ENCODE assay signal across 24 cellular contexts in genomic region chr3:129358177-129359101, GRCh38.
A peak's percentile ranks its signal among the peaks of the same experiment; 100 is the strongest.
DNase-seq lines count a peak whose midpoint lies in the region; ATAC-seq, FAIRE-seq and TF ChIP-seq lines count a peak whose summit lies in the region.
"Had no signal": no experiment of that assay in that cellular context is flagged by ENCODE, and none has a peak within 500 bp of the region (broad histone marks: within the 10 kb centered on the region; RNA-seq: fewer than 3 reads in every experiment).

No MANE protein-coding gene starts in this region.

- peaks cover 7% of the 10 kb centered on the region for H3K27me3 Mint-ChIP-seq in GM23338 (ENCODE audit: insufficient read depth, low read depth, poor library complexity)
- no peaks in the 10 kb centered on the region for H3K27me3 Mint-ChIP-seq in activated naive CD8-positive, alpha-beta T cell treated with anti-CD3 and anti-CD28 coated beads for 36 hours

- no peak for TF ChIP-seq RAD21 in HepG2 (CRISPR knock-in tag; IDR thresholded peaks at IDR 0.05)

- no TSS peak for BruUV-seq in HepG2 (replicated peaks; lab: Mats Ljungman, UMichigan)

- H3K27me3 ChIP-seq in GM23338 (ENCODE audit: insufficient read depth) (no peaks in the 10 kb centered on the region), SJCRH30 (peaks cover 5% of the 10 kb centered on the region; the same call in 1 of the 2 replicates), HepG2 (ENCODE audit: control insufficient read depth in 1 of 2, insufficient read depth in 2 of 2, low read length in 2 of 2) (peaks cover 6 to 60% of the 10 kb centered on the region in 2 experiments; a peak in 4 of 5 replicates)
- H3K27me3 ChIP-seq: ascending aorta, tibial nerve had no signal

- H3F3A ChIP-seq in GM23338 (replicated peaks; ENCODE audit: low read depth): 0 out of 2 replicates have a peak, but pooled peaks cover 2% of the 10 kb centered on the region

- H4K20me1 ChIP-seq in GM23338 (replicated peaks; ENCODE audit: insufficient read depth) (no peaks in the 10 kb centered on the region), HepG2 (ENCODE audit: insufficient read depth, low read length) (no peaks in the 10 kb centered on the region)

- H3K4me3 Mint-ChIP-seq in GM23338: no peak overlapping the region; the same call in 2 of the 3 replicates
- no peak overlapping the region for H3K4me3 Mint-ChIP-seq in activated naive CD8-positive, alpha-beta T cell treated with anti-CD3 and anti-CD28 coated beads for 36 hours
- H3K4me3 Mint-ChIP-seq: T-helper 1 cell treated with Interleukin-12 subunit alpha and Interleukin-12 subunit beta and Interleukin-4 antibody, amounts not matched to agents 30 μg/mL and 1 μg/mL, for 36 hours had no signal

- ATAC-seq in GM23338: peak; percentile 33
- peak; percentile 27 for ATAC-seq in HepG2
- ATAC-seq: activated naive CD4-positive, alpha-beta T cell treated with anti-CD3 and anti-CD28 coated beads, Interleukin-2, amount 50 U/mL, for 72 hours had no signal

- H3K9me2 ChIP-seq in GM23338 (ENCODE audit: insufficient read depth): no peaks in the 10 kb centered on the region

- DNase-seq in DMS 273 (lab: John Stamatoyannopoulos, UW; ENCODE audit: unreplicated experiment) (peak; percentile 59), DMS 273 treated with DMSO at 0.1 percent for 48 hours (lab: John Stamatoyannopoulos, UW) (no peak), GM23338 (ENCODE audit: low spot score) (no peak), SJCRH30 (peak; percentile 29 to 52), HepG2 (ENCODE audit: low spot score) (no peak), NCI-H510A (lab: John Stamatoyannopoulos, UW) (no peak), NCI-H146 treated with DMSO at 0.1 percent for 48 hours (lab: John Stamatoyannopoulos, UW; ENCODE audit: unreplicated experiment) (no peak)
- DNase-seq in activated naive CD8-positive, alpha-beta T cell treated with anti-CD3 and anti-CD28 coated beads for 36 hours: no peak
- DNase-seq: activated CD4-positive, alpha-beta T cell treated with anti-CD3 and anti-CD28 coated beads for 48 hours; DMS79; mammary epithelial cell; NCI-H1436 treated with DMSO at 0.1 percent for 48 hours; NCI-H526 treated with DMSO at 0.1 percent for 48 hours; occipital lobe; retina; stimulated activated CD4-positive, alpha-beta T cell treated with anti-CD3 and anti-CD28 coated beads, Interleukin-4, amount 100 ng/mL, for 24 hours; stimulated activated naive CD4-positive, alpha-beta T cell treated with Interleukin-2 at 50 U/mL for 16 hours had no signal

- H3K36me3 ChIP-seq in GM23338 (ENCODE audit: insufficient read depth) (no peaks in the 10 kb centered on the region), SJCRH30 (no peaks in the 10 kb centered on the region), HepG2 (replicated peaks in 1 of 2; ENCODE audit: control insufficient read depth in 1 of 2, insufficient read depth in 2 of 2, low read length in 2 of 2) (no peaks in the 10 kb centered on the region)
- H3K36me3 ChIP-seq: ascending aorta, esophagus muscularis mucosa, tibial nerve had no signal

- H3K4me2 ChIP-seq in GM23338: no peak overlapping the region
- H3K4me2 ChIP-seq in HepG2 (ENCODE audit: low read depth, low read length): peak overlapping the region; percentile 36; the same call in 1 of the 2 replicates

- no peaks in the 10 kb centered on the region for H3K9me3 ChIP-seq in SJCRH30 (replicated peaks)
- no peaks in the 10 kb centered on the region for H3K9me3 ChIP-seq in HepG2 (ENCODE audit: low read length)
- H3K9me3 ChIP-seq: ascending aorta, esophagus muscularis mucosa, tibial nerve had no signal

- in situ Hi-C loops in HepG2 (cut with HindIII; ENCODE audit: extremely low pct_ligation_motif_present, low pct_unique_long_range_greater_than_20kb): no loop called here

- H3K79me2 ChIP-seq in GM23338 (replicated peaks; ENCODE audit: insufficient read depth): no peaks in the 10 kb centered on the region
- H3K79me2 ChIP-seq in HepG2 (ENCODE audit: insufficient read depth, low read length): no peaks in the 10 kb centered on the region

- H3K27ac Mint-ChIP-seq in GM23338: 0 out of 2 replicates have a peak overlapping the region, but pooled peaks have one; percentile 70
- no peak overlapping the region for H3K27ac Mint-ChIP-seq in activated naive CD8-positive, alpha-beta T cell treated with anti-CD3 and anti-CD28 coated beads for 36 hours
- H3K27ac Mint-ChIP-seq: T-helper 1 cell treated with Interleukin-12 subunit alpha and Interleukin-12 subunit beta and Interleukin-4 antibody, amounts not matched to agents 30 μg/mL and 1 μg/mL, for 36 hours had no signal

- H3K9me3 Mint-ChIP-seq in GM23338: peaks cover 9% of the 10 kb centered on the region
- H3K9me3 Mint-ChIP-seq in activated naive CD8-positive, alpha-beta T cell treated with anti-CD3 and anti-CD28 coated beads for 36 hours: no peaks in the 10 kb centered on the region
- H3K9me3 Mint-ChIP-seq: activated naive CD4-positive, alpha-beta T cell treated with anti-CD3 and anti-CD28 coated beads, Interleukin-2, amount 50 U/mL, for 72 hours; T-helper 1 cell treated with Interleukin-12 subunit alpha and Interleukin-12 subunit beta and Interleukin-4 antibody, amounts not matched to agents 30 μg/mL and 1 μg/mL, for 36 hours had no signal

- intact Hi-C loops in HepG2 (cut with micrococcal nuclease; ENCODE audit: unreplicated experiment): no loop called here

- H3K4me3 ChIP-seq in GM23338: no peak overlapping the region
- H3K4me3 ChIP-seq in SJCRH30: no peak overlapping the region
- peak overlapping the region in 1 of 3 experiments; percentile 23; a peak in 1 of 6 replicates for H3K4me3 ChIP-seq in HepG2 (replicated peaks in 1 of 3; ENCODE audit: insufficient read depth in 1 of 3, low read depth in 2 of 3, low read length in 3 of 3)
- H3K4me3 ChIP-seq: ascending aorta, esophagus muscularis mucosa, tibial nerve had no signal

- FAIRE-seq in HepG2 (lab: Jason Lieb, UNC): no peak
- FAIRE-seq: GM19239 had no signal

- TF ChIP-seq EP300 in HepG2 (IDR thresholded peaks at IDR 0.05; ENCODE audit: low read depth in 2 of 2, low read length in 2 of 2): no peak
- no peak for TF ChIP-seq EP300 in HepG2 (CRISPR knock-in tag; IDR thresholded peaks at IDR 0.05; ENCODE audit: borderline replicate concordance)

- CTCF ChIA-PET in HepG2 (lab: Yijun Ruan, JAX; ENCODE audit: low intra/inter-chr PET ratio, low total read pairs): no interaction called here

- H3K4me1 ChIP-seq in GM23338 (ENCODE audit: insufficient read depth) (no peaks in the 10 kb centered on the region), SJCRH30 (peaks cover 6% of the 10 kb centered on the region; the same call in 1 of the 2 replicates), HepG2 (ENCODE audit: insufficient read depth, low read length) (peaks cover 34% of the 10 kb centered on the region)
- H3K4me1 ChIP-seq: ascending aorta, tibial nerve had no signal

- no peak for TF ChIP-seq CTCF in GM23338 (conservative IDR thresholded peaks at IDR 0.05; ENCODE audit: low read depth in 2 of 2)
- no peak for TF ChIP-seq CTCF in HepG2 (CRISPR knock-in tag; IDR thresholded peaks at IDR 0.05)

- 48% methylated on average over 10 of the region's 23 CpGs for WGBS in HepG2 (ENCODE audit: low lambda C conversion rate)

- POLR2A ChIA-PET in HepG2 (lab: Yijun Ruan, JAX): no interaction called here

- H3K4me1 Mint-ChIP-seq in GM23338: peaks cover 12% of the 10 kb centered on the region
- H3K4me1 Mint-ChIP-seq in activated naive CD8-positive, alpha-beta T cell treated with anti-CD3 and anti-CD28 coated beads for 36 hours: no peaks in the 10 kb centered on the region

- H2AFZ ChIP-seq in GM23338 (peak overlapping the region; percentile 66; the same call in 1 of the 2 replicates), HepG2 (ENCODE audit: low read length) (no peak overlapping the region)

- no peak overlapping the region for H3K9ac ChIP-seq in HepG2 (ENCODE audit: insufficient read depth, low read depth, low read length)

- H3K36me3 Mint-ChIP-seq in GM23338 (ENCODE audit: low read depth): peaks cover 8% of the 10 kb centered on the region; the same call in 2 of the 3 replicates
- H3K36me3 Mint-ChIP-seq in activated naive CD8-positive, alpha-beta T cell treated with anti-CD3 and anti-CD28 coated beads for 36 hours: no peaks in the 10 kb centered on the region
- H3K36me3 Mint-ChIP-seq: activated naive CD4-positive, alpha-beta T cell treated with anti-CD3 and anti-CD28 coated beads, Interleukin-2, amount 50 U/mL, for 72 hours had no signal

- H3K27ac ChIP-seq in GM23338 (ENCODE audit: low read depth): no peak overlapping the region
- no peak overlapping the region for H3K27ac ChIP-seq in SJCRH30
- H3K27ac ChIP-seq in HepG2 (ENCODE audit: extremely low read length, insufficient read depth, low read length): no peak overlapping the region
- H3K27ac ChIP-seq: 22Rv1, ascending aorta, esophagus muscularis mucosa, tibial nerve had no signal

- no peak for TF ChIP-seq POLR2A in HepG2 (IDR thresholded peaks at IDR 0.05; ENCODE audit: insufficient read depth in 1 of 2, low read depth in 2 of 2, low read length in 2 of 2)

TF ChIP-seq in GM23338, 12 proteins besides CTCF, POLR2A, EP300 and RAD21 (continues in another document):
- TF ChIP-seq STAT1 (IDR thresholded peaks at IDR 0.05; ENCODE audit: unreplicated experiment) (no peak), POLR2AphosphoS5 (IDR thresholded peaks at IDR 0.05; ENCODE audit: low read depth) (no peak), ZNF114 (CRISPR knock-in tag; IDR thresholded peaks at IDR 0.05) (no peak), NANOG (IDR thresholded peaks at IDR 0.05; ENCODE audit: borderline replicate concordance) (no peak), ZNF331 (CRISPR knock-in tag; IDR thresholded peaks at IDR 0.05; ENCODE audit: low read depth) (no peak), EZH2 (IDR thresholded peaks at IDR 0.05; ENCODE audit: low read depth, unreplicated experiment) (no peak), EZH2phosphoT487 (IDR thresholded peaks at IDR 0.05; ENCODE audit: unreplicated experiment) (no peak)

TF ChIP-seq in HepG2, 621 proteins besides CTCF, POLR2A, EP300 and RAD21 (continues in another document):
- TF ChIP-seq FOXA1 (IDR thresholded peaks at IDR 0.05): no peak
- TF ChIP-seq FOXA1 (CRISPR knock-in tag; IDR thresholded peaks at IDR 0.05): no peak
- TF ChIP-seq ZNF629 (CRISPR knock-in tag; conservative IDR thresholded peaks at IDR 0.05): peak; percentile 78
- TF ChIP-seq ZNF768 (CRISPR knock-in tag; IDR thresholded peaks at IDR 0.05): peak; percentile 97
- no peak for TF ChIP-seq ZBTB14 (CRISPR knock-in tag; IDR thresholded peaks at IDR 0.05)
- no peak for TF ChIP-seq ZNF274 (CRISPR knock-in tag; IDR thresholded peaks at IDR 0.05)
- TF ChIP-seq ZNF230 (CRISPR knock-in tag; IDR thresholded peaks at IDR 0.05): no peak
- 0 out of 2 replicates have a peak, but pooled peaks have one; percentile 12 for TF ChIP-seq ZNF121 (CRISPR knock-in tag; IDR thresholded peaks at IDR 0.05)

Comparison
In these comparisons a context has a peak if more than half of its experiments do, and no peak if none do; other contexts are left out.
1. DNase-seq: peak in DMS 273 (single experiment) and SJCRH30 (2 of 2); none in DMS 273 treated with DMSO at 0.1 percent for 48 hours (single experiment), GM23338 (single experiment), HepG2 (single experiment), NCI-H510A (single experiment), activated naive CD8-positive, alpha-beta T cell treated with anti-CD3 and anti-CD28 coated beads for 36 hours (single experiment) and NCI-H146 treated with DMSO at 0.1 percent for 48 hours (single experiment).